8 cellular contexts compared by ENCODE assay signal in genomic region chr9:98848450-98849149, GRCh38. TPM values are rescaled to one million over a fixed set of nuclear protein-coding genes. Genes with fewer than 3 reads are reported as not detected.
DNase-seq lines count a peak whose midpoint lies in the region; ATAC-seq lines count a peak whose summit lies in the region.

No MANE protein-coding gene starts in this region.

- H3K36me3 Mint-ChIP-seq in activated CD4-positive, alpha-beta memory T cell treated with anti-CD3 and anti-CD28 coated beads, Interleukin-2, amount 10 ng/mL, durations not matched to agents 7 days and 5 days (ENCODE audit: low read depth) = no peaks in the 10 kb centered on the region

- no peaks in the 10 kb centered on the region for H3K27me3 Mint-ChIP-seq in activated CD4-positive, alpha-beta memory T cell treated with anti-CD3 and anti-CD28 coated beads, Interleukin-2, amount 10 ng/mL, durations not matched to agents 7 days and 5 days

- no peak overlapping the region for H3K27ac Mint-ChIP-seq in activated CD4-positive, alpha-beta memory T cell treated with anti-CD3 and anti-CD28 coated beads, Interleukin-2, amount 10 ng/mL, durations not matched to agents 7 days and 5 days

- H3K4me3 Mint-ChIP-seq in activated CD4-positive, alpha-beta memory T cell treated with anti-CD3 and anti-CD28 coated beads, Interleukin-2, amount 10 ng/mL, durations not matched to agents 7 days and 5 days = no peak overlapping the region

- peaks cover 11% of the 10 kb centered on the region for H3K4me1 Mint-ChIP-seq in activated CD4-positive, alpha-beta memory T cell treated with anti-CD3 and anti-CD28 coated beads, Interleukin-2, amount 10 ng/mL, durations not matched to agents 7 days and 5 days

- DNase-seq in AG20443 (ENCODE audit: low spot score) = peak; percentile 92
- peak; percentile 91 for DNase-seq in NCI-H748 (lab: John Stamatoyannopoulos, UW; ENCODE audit: unreplicated experiment)
- peak; percentile 81 for DNase-seq in activated CD4-positive, alpha-beta memory T cell treated with anti-CD3 and anti-CD28 coated beads, Interleukin-2, amount 10 ng/mL, durations not matched to agents 7 days and 5 days
- peak; percentile 66 for DNase-seq in effector CD4-positive, alpha-beta T cell
- DNase-seq in medulla oblongata (ENCODE audit: extremely low spot score) = peak; percentile 96
- peak; percentile 51 to 66 (median 53) for DNase-seq in stimulated activated CD4-positive, alpha-beta T cell treated with anti-CD3 and anti-CD28 coated beads, TNF-alpha, amount 100 ng/mL, for 4 hours (ENCODE audit: low read depth in 3 of 3)

- CTCF ChIA-PET in activated CD4-positive, alpha-beta memory T cell treated with anti-CD3 and anti-CD28 coated beads, Interleukin-2, amount 10 ng/mL, durations not matched to agents 7 days and 5 days (lab: Charles Lee) = interaction anchor here (0.8 to 5.3 kb wide), 24 partner anchors 9 to 336 kb away, joined by 3 to 59 read pairs (median 5); partner anchors contain the start of gene GALNT12

- H3K9me3 Mint-ChIP-seq in activated CD4-positive, alpha-beta memory T cell treated with anti-CD3 and anti-CD28 coated beads, Interleukin-2, amount 10 ng/mL, durations not matched to agents 7 days and 5 days = no peaks in the 10 kb centered on the region

- POLR2A ChIA-PET in activated CD4-positive, alpha-beta memory T cell treated with anti-CD3 and anti-CD28 coated beads, Interleukin-2, amount 10 ng/mL, durations not matched to agents 7 days and 5 days (lab: Charles Lee) = interaction anchor here (0.5 kb wide), 1 partner anchor 256 kb away, joined by 3 read pairs; the partner anchor contains the start of gene TGFBR1

- ATAC-seq in GM19023 (IDR thresholded peaks at IDR 0.05; ENCODE audit: unreplicated experiment) (peak; percentile 88), HG03432 (IDR thresholded peaks at IDR 0.05; ENCODE audit: unreplicated experiment) (peak; percentile 86)

RNA-seq across cellular contexts. Expression of gene GALNT12, which starts 41.1 kb away (rescaled TPM):
- 1 to 10 TPM; 2.0 to 2.2 TPM for total RNA-seq in activated CD4-positive, alpha-beta memory T cell treated with anti-CD3 and anti-CD28 coated beads, Interleukin-2, amount 10 ng/mL, durations not matched to agents 7 days and 5 days

RNA-seq across cellular contexts. Expression of gene ANKS6, which starts 52.2 kb away (rescaled TPM):
- total RNA-seq in activated CD4-positive, alpha-beta memory T cell treated with anti-CD3 and anti-CD28 coated beads, Interleukin-2, amount 10 ng/mL, durations not matched to agents 7 days and 5 days = 1 to 10 TPM; 2.7 to 4.7 TPM

Comparison
In these comparisons a context has a peak if more than half of its experiments do, and no peak if none do; other contexts are left out.
1. Peak in every context shown above with its lines: DNase-seq and ATAC-seq.